12 cellular contexts compared by ENCODE assay signal in the genomic region with DNA sequence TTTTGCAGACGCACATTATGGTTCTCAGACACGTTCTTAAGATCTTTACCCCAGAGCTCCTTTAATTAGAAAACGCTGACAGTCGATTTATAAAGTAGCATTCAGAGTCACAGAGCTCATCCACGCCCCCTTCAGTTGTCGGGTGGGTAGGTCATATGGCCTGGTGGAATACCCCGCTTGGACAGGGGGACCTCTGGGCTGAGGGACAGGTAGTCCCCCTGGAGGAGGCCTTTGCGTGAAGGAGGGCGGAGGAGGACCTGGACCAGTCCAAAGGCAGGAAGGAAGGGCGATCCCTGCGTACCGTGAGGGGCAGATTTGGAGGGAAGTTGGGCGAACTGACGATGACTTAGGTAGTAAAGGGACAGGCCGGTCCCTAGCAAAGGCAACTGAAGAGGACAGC. TPM values are rescaled to one million over a fixed set of nuclear protein-coding genes. Genes with fewer than 3 reads are reported as not detected.
DNase-seq lines count a peak whose midpoint lies in the region; ATAC-seq and TF ChIP-seq lines count a peak whose summit lies in the region.
"Had no signal": no experiment of that assay in that cellular context is flagged by ENCODE, and none has a peak within 500 bp of the region (broad histone marks: within the 10 kb centered on the region; RNA-seq: fewer than 3 reads in every experiment).

No MANE protein-coding gene starts in this region.

- H3K27me3 ChIP-seq in GM23338 (ENCODE audit: insufficient read depth): peaks cover 26% of the 10 kb centered on the region
- H3K27me3 ChIP-seq in hepatocyte: no peaks in the 10 kb centered on the region
- peaks cover 0 to 5% (median 0%) of the 10 kb centered on the region in 3 experiments for H3K27me3 ChIP-seq in neuronal stem cell (ENCODE audit: control insufficient read depth in 3 of 3, insufficient read depth in 3 of 3, low read depth in 1 of 3, low read length in 3 of 3)
- H3K27me3 ChIP-seq in MM.1S (replicated peaks; ENCODE audit: insufficient read depth, low read length): no peaks in the 10 kb centered on the region
- H3K27me3 ChIP-seq: suprapubic skin had no signal

- TF ChIP-seq CTCF in GM23338 (conservative IDR thresholded peaks at IDR 0.05; ENCODE audit: low read depth in 2 of 2) (peak; percentile 44 to 54), hepatocyte (IDR thresholded peaks at IDR 0.05; ENCODE audit: poor library complexity) (no peak), MM.1S (IDR thresholded peaks at IDR 0.05; ENCODE audit: low read length) (no peak), omental fat pad (IDR thresholded peaks at IDR 0.05) (no peak)

- H3K4me1 Mint-ChIP-seq in GM23338: peaks cover 18% of the 10 kb centered on the region

- H3K27ac ChIP-seq in GM23338 (ENCODE audit: low read depth) (peak overlapping the region; percentile 7; the same call in 1 of the 2 replicates), angular gyrus (ENCODE audit: low read depth, low read length) (peak overlapping the region; percentile 50), hepatocyte (no peak overlapping the region), neuronal stem cell (replicated peaks; ENCODE audit: low read length) (no peak overlapping the region), MM.1S (ENCODE audit: low read length) (no peak overlapping the region)
- H3K27ac ChIP-seq: HL-60 had no signal

- H3K9me2 ChIP-seq in GM23338 (ENCODE audit: insufficient read depth): no peaks in the 10 kb centered on the region
- H3K9me2 ChIP-seq in hepatocyte (replicated peaks; ENCODE audit: insufficient read depth): no peaks in the 10 kb centered on the region
- no peaks in the 10 kb centered on the region for H3K9me2 ChIP-seq in MM.1S (replicated peaks; ENCODE audit: insufficient read depth, low read length)

- no peak overlapping the region for H2BK12ac ChIP-seq in neuronal stem cell (ENCODE audit: low read length)

- no peak overlapping the region for H4K8ac ChIP-seq in neuronal stem cell (ENCODE audit: low read depth, low read length)

- H2BK5ac ChIP-seq in neuronal stem cell (ENCODE audit: low read length): no peak overlapping the region

- H4K20me1 ChIP-seq in GM23338 (replicated peaks; ENCODE audit: insufficient read depth) (peaks cover 22% of the 10 kb centered on the region), hepatocyte (ENCODE audit: insufficient read depth, poor library complexity, severe bottlenecking) (no peaks in the 10 kb centered on the region), MM.1S (ENCODE audit: insufficient read depth, low read length) (no peaks in the 10 kb centered on the region)

- H3K4me1 ChIP-seq in GM23338 (ENCODE audit: insufficient read depth) (peaks cover 7% of the 10 kb centered on the region), hepatocyte (ENCODE audit: insufficient read depth) (peaks cover 4% of the 10 kb centered on the region), neuronal stem cell (ENCODE audit: control insufficient read depth in 2 of 2, insufficient read depth in 1 of 2, low read depth in 1 of 2, low read length in 2 of 2) (peaks cover 0 to 12% of the 10 kb centered on the region in 2 donors), MM.1S (ENCODE audit: low read length) (0 out of 2 replicates have a peak, but pooled peaks cover 3% of the 10 kb centered on the region)

- peak overlapping the region; percentile 78 for H3K4me3 Mint-ChIP-seq in GM23338

- no peak overlapping the region for H2BK120ac ChIP-seq in neuronal stem cell (ENCODE audit: low read depth, low read length)

- no peak overlapping the region for H2BK15ac ChIP-seq in neuronal stem cell (ENCODE audit: low read length)

- no peak overlapping the region for H4K91ac ChIP-seq in neuronal stem cell (ENCODE audit: low read depth, low read length, poor library complexity)

- peak; percentile 64 for DNase-seq in GM23338 (ENCODE audit: low spot score)
- no peak for DNase-seq in hepatocyte (ENCODE audit: low spot score)
- no peak for DNase-seq in neuronal stem cell (ENCODE audit: low spot score)
- no peak for DNase-seq in MM.1S
- DNase-seq in effector CD4-positive, alpha-beta T cell: no peak
- no peak for DNase-seq in omental fat pad (ENCODE audit: low spot score)
- DNase-seq: NCI-H446, RPMI8226 had no signal

- ATAC-seq in GM23338: peak; percentile 5
- ATAC-seq in omental fat pad (ENCODE audit: low FRiP score): no peak
- ATAC-seq in GM18517 (IDR thresholded peaks at IDR 0.05; ENCODE audit: unreplicated experiment): no peak

- H3K4me2 ChIP-seq in GM23338: peak overlapping the region; percentile 83
- peak overlapping the region; percentile 91 for H3K4me2 ChIP-seq in hepatocyte
- H3K4me2 ChIP-seq in neuronal stem cell (ENCODE audit: insufficient read depth, low read length, poor library complexity, severe bottlenecking): no peak overlapping the region
- H3K4me2 ChIP-seq in MM.1S (ENCODE audit: low read depth, low read length): no peak overlapping the region

- H3K4me3 ChIP-seq in GM23338 (peak overlapping the region; percentile 65), hepatocyte (no peak overlapping the region), neuronal stem cell (ENCODE audit: low read length in 2 of 2) (no peak overlapping the region), MM.1S (ENCODE audit: low read length) (no peak overlapping the region)

- H3F3A ChIP-seq in GM23338 (replicated peaks; ENCODE audit: low read depth) (peaks cover 32% of the 10 kb centered on the region), MM.1S (ENCODE audit: insufficient read depth, low read length) (no peaks in the 10 kb centered on the region)

- no peak overlapping the region for H3K14ac ChIP-seq in neuronal stem cell (ENCODE audit: low read length)

- no peak overlapping the region for H2AFZ ChIP-seq in GM23338
- no peak overlapping the region for H2AFZ ChIP-seq in hepatocyte
- H2AFZ ChIP-seq in neuronal stem cell (ENCODE audit: low read length): no peak overlapping the region
- H2AFZ ChIP-seq in MM.1S (ENCODE audit: low read length): no peak overlapping the region

- H3K36me3 Mint-ChIP-seq in GM23338 (ENCODE audit: low read depth): peaks cover 55% of the 10 kb centered on the region

- H3K4ac ChIP-seq in neuronal stem cell (ENCODE audit: low read length): no peak overlapping the region

- WGBS in hepatocyte (ENCODE audit: low lambda C conversion rate, missing lambda C conversion rate): 71% methylated on average over 15 of the region's 15 CpGs
- no CpG with 5 or more reads among the region's 15 CpGs for WGBS in neuronal stem cell (ENCODE audit: extremely low coverage in 2 of 2, insufficient read length in 2 of 2, insufficient replicate concordance in 1 of 2), 2 donors

- no peaks in the 10 kb centered on the region for H3K79me2 ChIP-seq in GM23338 (replicated peaks; ENCODE audit: insufficient read depth)
- H3K79me2 ChIP-seq in hepatocyte: no peaks in the 10 kb centered on the region
- no peaks in the 10 kb centered on the region for H3K79me2 ChIP-seq in MM.1S (ENCODE audit: low read length)

- peak overlapping the region; percentile 47 for H3K23ac ChIP-seq in neuronal stem cell (ENCODE audit: low read depth, low read length, poor library complexity)

- peak overlapping the region; percentile 32; the same call in 1 of the 2 replicates for H3K27ac Mint-ChIP-seq in GM23338

- H3K36me3 ChIP-seq in GM23338 (ENCODE audit: insufficient read depth): peaks cover 20% of the 10 kb centered on the region
- no peaks in the 10 kb centered on the region for H3K36me3 ChIP-seq in hepatocyte (replicated peaks; ENCODE audit: insufficient read depth, low read depth)
- peaks cover 11 to 34% of the 10 kb centered on the region in 2 donors for H3K36me3 ChIP-seq in neuronal stem cell (replicated peaks in 1 of 2; ENCODE audit: control insufficient read depth in 2 of 2, insufficient read depth in 2 of 2, low read length in 2 of 2)
- H3K36me3 ChIP-seq in MM.1S (replicated peaks; ENCODE audit: insufficient read depth, low read length): no peaks in the 10 kb centered on the region; the same call in 1 of the 2 replicates

- H3K9me3 ChIP-seq in hepatocyte (ENCODE audit: low read depth) (no peaks in the 10 kb centered on the region), neuronal stem cell (replicated peaks in 1 of 2; ENCODE audit: control insufficient read depth in 2 of 2, insufficient read depth in 1 of 2, low read depth in 1 of 2, low read length in 2 of 2) (peaks cover 5 to 15% of the 10 kb centered on the region in 2 donors), MM.1S (replicated peaks; ENCODE audit: insufficient read depth, low read length) (no peaks in the 10 kb centered on the region)
- H3K9me3 ChIP-seq: suprapubic skin had no signal

- H3K9ac ChIP-seq in neuronal stem cell (ENCODE audit: low read depth, low read length, poor library complexity): no peak overlapping the region
- H3K9ac ChIP-seq in MM.1S (ENCODE audit: low read length): no peak overlapping the region

- H3K18ac ChIP-seq in neuronal stem cell (ENCODE audit: low read length): peak overlapping the region; percentile 16

- peaks cover 32% of the 10 kb centered on the region for H3K27me3 Mint-ChIP-seq in GM23338 (ENCODE audit: insufficient read depth, low read depth, poor library complexity)

- H2AK5ac ChIP-seq in neuronal stem cell (ENCODE audit: low read depth, low read length): no peak overlapping the region

- H3K9me3 Mint-ChIP-seq in GM23338: peaks cover 16% of the 10 kb centered on the region

- H3K79me1 ChIP-seq in neuronal stem cell (ENCODE audit: low read depth, low read length): no peaks in the 10 kb centered on the region

RNA-seq across cellular contexts. Expression of a gene that starts 20.5 kb away (rescaled TPM):
- 146 and 147 TPM in 2 replicates for total RNA-seq in GM23338 (2014; rRNA removed; shearing (Covaris generic))
- polyA plus RNA-seq in GM23338 (2016; fragmentation: Nextera tagmentation; extraction: Ambion mirVana) (60.3 and 68.3 TPM in 2 replicates), hepatocyte (86.0 and 92.6 TPM in 2 replicates)
- total RNA-seq in hepatocyte (57.3 and 68.9 TPM in 2 replicates), omental fat pad (100 to 1,000 TPM in 1 of 4 donors, 10 to 100 TPM in 3; 47.0 to 132 (median 68.7) TPM)
- polyA plus RNA-seq in neuronal stem cell (2013, experiment 1 of 2): 61.7 TPM
- polyA plus RNA-seq in neuronal stem cell (2013, experiment 2 of 2): 63.2 TPM

RNA-seq across cellular contexts. Expression of a gene that starts 29.5 kb away (rescaled TPM):
- total RNA-seq in GM23338 (2014; rRNA removed; shearing (Covaris generic)): 9.6 and 15.2 TPM in 2 replicates
- polyA plus RNA-seq in GM23338 (2016; fragmentation: Nextera tagmentation; extraction: Ambion mirVana): 25.1 and 30.1 TPM in 2 replicates
- 0.40 and 1.9 TPM in 2 replicates for total RNA-seq in hepatocyte
- 0.59 and 1.4 TPM in 2 replicates for polyA plus RNA-seq in hepatocyte
- 1.3 TPM for polyA plus RNA-seq in neuronal stem cell (2013, experiment 1 of 2)
- polyA plus RNA-seq in neuronal stem cell (2013, experiment 2 of 2): 1.2 TPM
- total RNA-seq in omental fat pad: 1 to 10 TPM; 1.9 to 3.8 (median 2.9) TPM

RNA-seq across cellular contexts. Expression of a gene that starts 30.9 kb away (rescaled TPM):
- total RNA-seq in GM23338 (2014; rRNA removed; shearing (Covaris generic)): 22.8 and 32.1 TPM in 2 replicates
- polyA plus RNA-seq in GM23338 (2016; fragmentation: Nextera tagmentation; extraction: Ambion mirVana): 7.0 and 8.6 TPM in 2 replicates
- 3.4 and 7.8 TPM in 2 replicates for total RNA-seq in hepatocyte
- polyA plus RNA-seq in hepatocyte: 12.2 and 14.8 TPM in 2 replicates
- 9.5 TPM for polyA plus RNA-seq in neuronal stem cell (2013, experiment 1 of 2)
- 10.0 TPM for polyA plus RNA-seq in neuronal stem cell (2013, experiment 2 of 2)
- 1 to 10 TPM; 3.8 to 9.4 (median 7.0) TPM for total RNA-seq in omental fat pad

RNA-seq across cellular contexts. Expression of a gene that starts 56.9 kb away (rescaled TPM):
- 13.5 and 14.5 TPM in 2 replicates for total RNA-seq in GM23338 (2014; rRNA removed; shearing (Covaris generic))
- polyA plus RNA-seq in GM23338 (2016; fragmentation: Nextera tagmentation; extraction: Ambion mirVana): 9.1 and 11.5 TPM in 2 replicates
- 11.2 and 15.1 TPM in 2 replicates for total RNA-seq in hepatocyte
- polyA plus RNA-seq in hepatocyte: 15.0 and 15.2 TPM in 2 replicates
- polyA plus RNA-seq in neuronal stem cell (2013, experiment 1 of 2): 6.8 TPM
- 7.3 TPM for polyA plus RNA-seq in neuronal stem cell (2013, experiment 2 of 2)
- total RNA-seq in omental fat pad: 10 to 100 TPM in 2 of 4 donors, 1 to 10 TPM in 2; 6.3 to 15.5 (median 11.1) TPM

RNA-seq across cellular contexts. Expression of a gene that starts 59.9 kb away (rescaled TPM):
- 0.89 and 1.9 TPM in 2 replicates for total RNA-seq in GM23338 (2014; rRNA removed; shearing (Covaris generic))
- 0.55 and 0.77 TPM in 2 replicates for polyA plus RNA-seq in GM23338 (2016; fragmentation: Nextera tagmentation; extraction: Ambion mirVana)
- 37.9 and 73.1 TPM in 2 replicates for total RNA-seq in hepatocyte
- polyA plus RNA-seq in hepatocyte: 114 and 168 TPM in 2 replicates
- polyA plus RNA-seq in neuronal stem cell (2013, experiment 1 of 2): 8.5 TPM
- 8.7 TPM for polyA plus RNA-seq in neuronal stem cell (2013, experiment 2 of 2)
- total RNA-seq in omental fat pad: 100 to 1,000 TPM; 306 to 713 (median 395) TPM

Comparison
In these comparisons a context has a peak if more than half of its experiments do, and no peak if none do; other contexts are left out.
1. H3K27ac ChIP-seq: peak in GM23338 (single experiment) and angular gyrus (single experiment); none in hepatocyte (single experiment), neuronal stem cell (single experiment) and MM.1S (single experiment).
2. H3K4me2 ChIP-seq: peak in GM23338 (single experiment) and hepatocyte (single experiment); none in neuronal stem cell (single experiment) and MM.1S (single experiment).
3. CTCF ChIP-seq: peak in GM23338 (2 of 2); none in hepatocyte (single experiment), MM.1S (single experiment) and omental fat pad (0 of 3).